Comparison of ENCODE assay signal across 1 cellular context in genomic region chr9:726005-726404, GRCh38.
TF ChIP-seq lines count a peak whose summit lies in the region.

No MANE protein-coding gene starts in this region.

TF ChIP-seq in HepG2, 621 proteins besides CTCF, POLR2A, EP300 and RAD21:
- TF ChIP-seq ZNF737 (CRISPR knock-in tag; IDR thresholded peaks at IDR 0.05; ENCODE audit: borderline replicate concordance) (no peak), RARA (CRISPR knock-in tag; IDR thresholded peaks at IDR 0.05) (0 out of 2 replicates have a peak, but pooled peaks have one; percentile 23), ZFYVE20 (CRISPR knock-in tag; IDR thresholded peaks at IDR 0.05; ENCODE audit: borderline replicate concordance, low read depth) (no peak), ZBTB37 (CRISPR knock-in tag; IDR thresholded peaks at IDR 0.05) (no peak), SETDB1 (CRISPR knock-in tag; IDR thresholded peaks at IDR 0.05; ENCODE audit: borderline replicate concordance) (no peak), ZFAT (CRISPR knock-in tag; conservative IDR thresholded peaks at IDR 0.05) (no peak), TAF15 (IDR thresholded peaks at IDR 0.05; ENCODE audit: low read depth, low read length, poor library complexity, severe bottlenecking) (no peak), XRCC5 (optimal IDR thresholded peaks at IDR 0.05; ENCODE audit: low read length) (no peak), SNAI1 (CRISPR knock-in tag; IDR thresholded peaks at IDR 0.05; ENCODE audit: borderline replicate concordance) (no peak), RBAK (CRISPR knock-in tag; IDR thresholded peaks at IDR 0.05) (no peak), ZNF749 (CRISPR knock-in tag; IDR thresholded peaks at IDR 0.05; ENCODE audit: borderline replicate concordance) (no peak), HDAC1 (CRISPR knock-in tag; IDR thresholded peaks at IDR 0.05) (no peak), CEBPB (IDR thresholded peaks at IDR 0.05; ENCODE audit: borderline replicate concordance, low read depth, low read length) (no peak), ESRRA (CRISPR knock-in tag; IDR thresholded peaks at IDR 0.05; ENCODE audit: low read depth) (no peak), TRIM22 (IDR thresholded peaks at IDR 0.05) (no peak), HOXA9 (CRISPR knock-in tag; IDR thresholded peaks at IDR 0.05; ENCODE audit: borderline replicate concordance) (no peak), ZNF34 (CRISPR knock-in tag; IDR thresholded peaks at IDR 0.05; ENCODE audit: borderline replicate concordance) (no peak), ZNF33B (CRISPR knock-in tag; IDR thresholded peaks at IDR 0.05) (no peak), SMARCC2 (IDR thresholded peaks at IDR 0.05) (no peak), SKI (IDR thresholded peaks at IDR 0.05; ENCODE audit: partially characterized antibody) (no peak), ZBTB33 (CRISPR knock-in tag; IDR thresholded peaks at IDR 0.05) (peak; percentile 80), FOXO1 (CRISPR knock-in tag; IDR thresholded peaks at IDR 0.05) (no peak), ZNF883 (CRISPR knock-in tag; IDR thresholded peaks at IDR 0.05; ENCODE audit: not compliant biosample characterization) (no peak), HNRNPH1 (optimal IDR thresholded peaks at IDR 0.05; ENCODE audit: low read depth, low read length) (no peak), GABPA (IDR thresholded peaks at IDR 0.05; ENCODE audit: low read depth, low read length) (no peak), GABPA (CRISPR knock-in tag; IDR thresholded peaks at IDR 0.05; ENCODE audit: low read depth) (no peak), SPEN (CRISPR knock-in tag; IDR thresholded peaks at IDR 0.05; ENCODE audit: low read depth) (no peak), NKX3-1 (CRISPR knock-in tag; IDR thresholded peaks at IDR 0.05) (no peak), BCL3 (CRISPR knock-in tag; IDR thresholded peaks at IDR 0.05) (no peak), ZNF777 (CRISPR knock-in tag; IDR thresholded peaks at IDR 0.05) (no peak), SOX5 (CRISPR knock-in tag; IDR thresholded peaks at IDR 0.05; ENCODE audit: borderline replicate concordance) (0 out of 2 replicates have a peak, but pooled peaks have one; percentile 9), ZNF740 (CRISPR knock-in tag; IDR thresholded peaks at IDR 0.05) (no peak), ZBTB3 (CRISPR knock-in tag; IDR thresholded peaks at IDR 0.05; ENCODE audit: borderline replicate concordance, low read depth) (no peak), ARNT2 (CRISPR knock-in tag; IDR thresholded peaks at IDR 0.05; ENCODE audit: low read depth) (no peak), ZSCAN20 (CRISPR knock-in tag; IDR thresholded peaks at IDR 0.05; ENCODE audit: borderline replicate concordance) (no peak), MAF1 (CRISPR knock-in tag; IDR thresholded peaks at IDR 0.05; ENCODE audit: borderline replicate concordance) (no peak), SOX13 (IDR thresholded peaks at IDR 0.05) (no peak), SOX13 (CRISPR knock-in tag; conservative IDR thresholded peaks at IDR 0.05 in 1 of 2, IDR thresholded peaks at IDR 0.05 in 1 of 2) (peak in 1 of 2 experiments; percentile 69; a peak in 2 of 4 replicates), SP2 (CRISPR knock-in tag; IDR thresholded peaks at IDR 0.05) (no peak), REXO4 (CRISPR knock-in tag; IDR thresholded peaks at IDR 0.05; ENCODE audit: borderline replicate concordance) (no peak), ZNF557 (CRISPR knock-in tag; IDR thresholded peaks at IDR 0.05) (no peak), NCOR1 (IDR thresholded peaks at IDR 0.05; ENCODE audit: borderline replicate concordance, low read length) (peak; percentile 34; the same call in 1 of the 2 replicates), ZNF350 (CRISPR knock-in tag; IDR thresholded peaks at IDR 0.05; ENCODE audit: borderline replicate concordance, low read depth) (no peak), CAMTA2 (CRISPR knock-in tag; IDR thresholded peaks at IDR 0.05; ENCODE audit: borderline replicate concordance) (no peak), FOSL2 (CRISPR knock-in tag; IDR thresholded peaks at IDR 0.05) (no peak), TBX2 (CRISPR knock-in tag; IDR thresholded peaks at IDR 0.05; ENCODE audit: borderline replicate concordance) (no peak), ZNF101 (CRISPR knock-in tag; IDR thresholded peaks at IDR 0.05; ENCODE audit: borderline replicate concordance, low read depth) (no peak), ZFP36 (IDR thresholded peaks at IDR 0.05; ENCODE audit: borderline replicate concordance, low read depth, low read length, partially characterized antibody) (no peak), CHCHD3 (CRISPR knock-in tag; IDR thresholded peaks at IDR 0.05) (no peak)
- TF ChIP-seq, protein P1, sequence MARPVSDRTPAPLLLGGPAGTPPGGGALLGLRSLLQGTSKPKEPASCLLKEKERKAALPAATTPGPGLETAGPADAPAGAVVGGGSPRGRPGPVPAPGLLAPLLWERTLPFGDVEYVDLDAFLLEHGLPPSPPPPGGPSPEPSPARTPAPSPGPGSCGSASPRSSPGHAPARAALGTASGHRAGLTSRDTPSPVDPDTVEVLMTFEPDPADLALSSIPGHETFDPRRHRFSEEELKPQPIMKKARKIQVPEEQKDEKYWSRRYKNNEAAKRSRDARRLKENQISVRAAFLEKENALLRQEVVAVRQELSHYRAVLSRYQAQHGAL (CRISPR knock-in tag; IDR thresholded peaks at IDR 0.05; ENCODE audit: not compliant biosample characterization) = no peak
- TF ChIP-seq, protein P2, sequence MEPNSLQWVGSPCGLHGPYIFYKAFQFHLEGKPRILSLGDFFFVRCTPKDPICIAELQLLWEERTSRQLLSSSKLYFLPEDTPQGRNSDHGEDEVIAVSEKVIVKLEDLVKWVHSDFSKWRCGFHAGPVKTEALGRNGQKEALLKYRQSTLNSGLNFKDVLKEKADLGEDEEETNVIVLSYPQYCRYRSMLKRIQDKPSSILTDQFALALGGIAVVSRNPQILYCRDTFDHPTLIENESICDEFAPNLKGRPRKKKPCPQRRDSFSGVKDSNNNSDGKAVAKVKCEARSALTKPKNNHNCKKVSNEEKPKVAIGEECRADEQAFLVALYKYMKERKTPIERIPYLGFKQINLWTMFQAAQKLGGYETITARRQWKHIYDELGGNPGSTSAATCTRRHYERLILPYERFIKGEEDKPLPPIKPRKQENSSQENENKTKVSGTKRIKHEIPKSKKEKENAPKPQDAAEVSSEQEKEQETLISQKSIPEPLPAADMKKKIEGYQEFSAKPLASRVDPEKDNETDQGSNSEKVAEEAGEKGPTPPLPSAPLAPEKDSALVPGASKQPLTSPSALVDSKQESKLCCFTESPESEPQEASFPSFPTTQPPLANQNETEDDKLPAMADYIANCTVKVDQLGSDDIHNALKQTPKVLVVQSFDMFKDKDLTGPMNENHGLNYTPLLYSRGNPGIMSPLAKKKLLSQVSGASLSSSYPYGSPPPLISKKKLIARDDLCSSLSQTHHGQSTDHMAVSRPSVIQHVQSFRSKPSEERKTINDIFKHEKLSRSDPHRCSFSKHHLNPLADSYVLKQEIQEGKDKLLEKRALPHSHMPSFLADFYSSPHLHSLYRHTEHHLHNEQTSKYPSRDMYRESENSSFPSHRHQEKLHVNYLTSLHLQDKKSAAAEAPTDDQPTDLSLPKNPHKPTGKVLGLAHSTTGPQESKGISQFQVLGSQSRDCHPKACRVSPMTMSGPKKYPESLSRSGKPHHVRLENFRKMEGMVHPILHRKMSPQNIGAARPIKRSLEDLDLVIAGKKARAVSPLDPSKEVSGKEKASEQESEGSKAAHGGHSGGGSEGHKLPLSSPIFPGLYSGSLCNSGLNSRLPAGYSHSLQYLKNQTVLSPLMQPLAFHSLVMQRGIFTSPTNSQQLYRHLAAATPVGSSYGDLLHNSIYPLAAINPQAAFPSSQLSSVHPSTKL (CRISPR knock-in tag; IDR thresholded peaks at IDR 0.05) = 0 out of 2 replicates have a peak, but pooled peaks have one; percentile 13
- TF ChIP-seq, protein P3, sequence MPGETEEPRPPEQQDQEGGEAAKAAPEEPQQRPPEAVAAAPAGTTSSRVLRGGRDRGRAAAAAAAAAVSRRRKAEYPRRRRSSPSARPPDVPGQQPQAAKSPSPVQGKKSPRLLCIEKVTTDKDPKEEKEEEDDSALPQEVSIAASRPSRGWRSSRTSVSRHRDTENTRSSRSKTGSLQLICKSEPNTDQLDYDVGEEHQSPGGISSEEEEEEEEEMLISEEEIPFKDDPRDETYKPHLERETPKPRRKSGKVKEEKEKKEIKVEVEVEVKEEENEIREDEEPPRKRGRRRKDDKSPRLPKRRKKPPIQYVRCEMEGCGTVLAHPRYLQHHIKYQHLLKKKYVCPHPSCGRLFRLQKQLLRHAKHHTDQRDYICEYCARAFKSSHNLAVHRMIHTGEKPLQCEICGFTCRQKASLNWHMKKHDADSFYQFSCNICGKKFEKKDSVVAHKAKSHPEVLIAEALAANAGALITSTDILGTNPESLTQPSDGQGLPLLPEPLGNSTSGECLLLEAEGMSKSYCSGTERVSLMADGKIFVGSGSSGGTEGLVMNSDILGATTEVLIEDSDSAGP (CRISPR knock-in tag; IDR thresholded peaks at IDR 0.05; ENCODE audit: borderline replicate concordance) = no peak
- TF ChIP-seq, protein P4, sequence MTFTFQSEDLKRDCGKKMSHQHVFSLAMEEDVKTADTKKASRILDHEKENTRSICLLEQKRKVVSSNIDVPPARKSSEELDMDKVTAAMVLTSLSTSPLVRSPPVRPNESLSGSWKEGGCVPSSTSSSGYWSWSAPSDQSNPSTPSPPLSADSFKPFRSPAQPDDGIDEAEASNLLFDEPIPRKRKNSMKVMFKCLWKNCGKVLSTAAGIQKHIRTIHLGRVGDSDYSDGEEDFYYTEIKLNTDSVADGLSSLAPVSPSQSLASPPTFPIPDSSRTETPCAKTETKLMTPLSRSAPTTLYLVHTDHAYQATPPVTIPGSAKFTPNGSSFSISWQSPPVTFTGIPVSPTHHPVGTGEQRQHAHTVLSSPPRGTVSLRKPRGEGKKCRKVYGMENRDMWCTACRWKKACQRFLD (CRISPR knock-in tag; IDR thresholded peaks at IDR 0.05; ENCODE audit: borderline replicate concordance) = no peak
- TF ChIP-seq, protein P5, sequence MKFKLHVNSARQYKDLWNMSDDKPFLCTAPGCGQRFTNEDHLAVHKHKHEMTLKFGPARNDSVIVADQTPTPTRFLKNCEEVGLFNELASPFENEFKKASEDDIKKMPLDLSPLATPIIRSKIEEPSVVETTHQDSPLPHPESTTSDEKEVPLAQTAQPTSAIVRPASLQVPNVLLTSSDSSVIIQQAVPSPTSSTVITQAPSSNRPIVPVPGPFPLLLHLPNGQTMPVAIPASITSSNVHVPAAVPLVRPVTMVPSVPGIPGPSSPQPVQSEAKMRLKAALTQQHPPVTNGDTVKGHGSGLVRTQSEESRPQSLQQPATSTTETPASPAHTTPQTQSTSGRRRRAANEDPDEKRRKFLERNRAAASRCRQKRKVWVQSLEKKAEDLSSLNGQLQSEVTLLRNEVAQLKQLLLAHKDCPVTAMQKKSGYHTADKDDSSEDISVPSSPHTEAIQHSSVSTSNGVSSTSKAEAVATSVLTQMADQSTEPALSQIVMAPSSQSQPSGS (CRISPR knock-in tag; IDR thresholded peaks at IDR 0.05) = no peak
